ENCODE assay signal across 9 cellular contexts in genomic region chr2:189685540-189686229, GRCh38. TPM values are rescaled to one million over a fixed set of nuclear protein-coding genes. Genes with fewer than 3 reads are reported as not detected.
DNase-seq lines count a peak whose midpoint lies in the region; ATAC-seq and TF ChIP-seq lines count a peak whose summit lies in the region.
"Had no signal": no experiment of that assay in that cellular context is flagged by ENCODE, and none has a peak within 500 bp of the region (broad histone marks: within the 10 kb centered on the region; RNA-seq: fewer than 3 reads in every experiment).

No MANE protein-coding gene starts in this region.

- ATAC-seq in GM19351 (IDR thresholded peaks at IDR 0.05; ENCODE audit: unreplicated experiment) = peak; percentile 67
- peak; percentile 85 for ATAC-seq in HG03460 (IDR thresholded peaks at IDR 0.05; ENCODE audit: unreplicated experiment)
- ATAC-seq in HG02840 (IDR thresholded peaks at IDR 0.05; ENCODE audit: low FRiP score, unreplicated experiment) = no peak
- ATAC-seq in HG03025 (IDR thresholded peaks at IDR 0.05; ENCODE audit: low FRiP score, unreplicated experiment) = no peak

- TF ChIP-seq CTCF in astrocyte of the cerebellum (IDR thresholded peaks at IDR 0.05; ENCODE audit: low read depth, low read length, missing control alignments) (no peak), ovary (IDR thresholded peaks at IDR 0.05) (no peak), uterus (IDR thresholded peaks at IDR 0.05) (no peak)

- H3K4me1 ChIP-seq in ovary (ENCODE audit: insufficient read depth) (peaks cover 8% of the 10 kb centered on the region), uterus (no peaks in the 10 kb centered on the region)

- peak; percentile 53 for DNase-seq in astrocyte of the cerebellum (ENCODE audit: low read depth)
- DNase-seq in ovary = peak; percentile 35 to 51 (median 45)
- no peak for DNase-seq in uterus
- no peak for DNase-seq in NCI-H2107 treated with DMSO at 0.1 percent for 48 hours (lab: John Stamatoyannopoulos, UW; ENCODE audit: unreplicated experiment)

- in situ Hi-C loops in astrocyte of the cerebellum (cut with HindIII; ENCODE audit: low sequenced_read_pairs) = no loop called here

- H3K4me3 ChIP-seq in astrocyte of the cerebellum (ENCODE audit: low read depth, low read length) (no peak overlapping the region), ovary (no peak overlapping the region), uterus (no peak overlapping the region)
- H3K4me3 ChIP-seq: adrenal gland had no signal

- H3K36me3 ChIP-seq in ovary (no peaks in the 10 kb centered on the region), uterus (no peaks in the 10 kb centered on the region)
- H3K36me3 ChIP-seq: adrenal gland had no signal

- 36 to 46% (median 46%) methylated on average over 2 of the region's 2 CpGs for WGBS in ovary, 3 donors

- TF ChIP-seq POLR2A in ovary (IDR thresholded peaks at IDR 0.05) = no peak
- TF ChIP-seq POLR2A in uterus (IDR thresholded peaks at IDR 0.05) = no peak

- H3K27me3 ChIP-seq in ovary = no peaks in the 10 kb centered on the region
- H3K27me3 ChIP-seq in uterus = no peaks in the 10 kb centered on the region
- H3K27me3 ChIP-seq: adrenal gland had no signal

- no peak for TF ChIP-seq EP300 in ovary (IDR thresholded peaks at IDR 0.05)

- H3K9me3 ChIP-seq in ovary (no peaks in the 10 kb centered on the region), uterus (no peaks in the 10 kb centered on the region)
- H3K9me3 ChIP-seq: adrenal gland had no signal

- H3K27ac ChIP-seq in ovary (no peak overlapping the region), uterus (no peak overlapping the region)
- H3K27ac ChIP-seq: adrenal gland had no signal

- intact Hi-C loops in ovary (cut with DNase I) = no loop called here
- intact Hi-C loops in uterus (cut with DNase I; ENCODE audit: low total_unique reads) = no loop called here

RNA-seq across cellular contexts. Expression of gene ANKAR, which starts 11.2 kb away (rescaled TPM):
- 10 to 100 TPM in 6 of 7 donors, 1 to 10 TPM in 1; 9.9 to 23.2 (median 17.9) TPM for total RNA-seq in ovary
- 1 to 10 TPM; 3.6 to 7.4 TPM for polyA plus RNA-seq in ovary
- total RNA-seq in uterus = 10 to 100 TPM in 2 of 4 donors, 1 to 10 TPM in 2; 2.6 to 47.0 (median 18.5) TPM

RNA-seq across cellular contexts. Expression of gene ASNSD1, which starts 24.4 kb away (rescaled TPM):
- 10 to 100 TPM; 38.5 to 61.9 (median 47.3) TPM for total RNA-seq in ovary
- polyA plus RNA-seq in ovary = 10 to 100 TPM; 41.9 to 43.4 TPM
- 10 to 100 TPM; 46.2 to 94.4 (median 56.6) TPM for total RNA-seq in uterus

Comparison
In these comparisons a context has a peak if more than half of its experiments do, and no peak if none do; other contexts are left out.
1. ATAC-seq: peak in GM19351 (single experiment) and HG03460 (single experiment); none in HG02840 (single experiment) and HG03025 (single experiment).
2. DNase-seq: peak in astrocyte of the cerebellum (single experiment) and ovary (5 of 5); none in uterus (0 of 2) and NCI-H2107 treated with DMSO at 0.1 percent for 48 hours (single experiment).